In the genomic region with DNA sequence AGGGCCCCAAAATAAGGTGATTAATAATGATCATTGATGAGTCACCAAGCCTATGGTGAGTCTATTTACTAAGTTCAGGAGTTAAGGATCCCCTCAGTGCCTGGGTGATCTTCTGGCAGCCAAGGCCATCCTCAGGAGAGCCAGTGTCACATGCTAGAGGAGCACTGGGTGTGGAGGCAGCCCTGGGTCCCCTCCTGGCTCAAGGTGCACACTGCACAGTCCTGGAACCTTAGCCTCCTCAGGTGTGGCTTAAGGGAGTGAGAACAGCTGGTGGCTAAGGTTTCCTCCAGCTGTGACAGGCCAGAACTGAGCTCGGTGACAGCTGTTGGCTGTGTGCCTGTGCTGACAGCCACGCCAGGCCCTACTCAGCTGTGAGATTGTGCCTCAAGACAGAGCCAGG, we compare ENCODE assay signal across 13 cellular contexts. TPM values are rescaled to one million over a fixed set of nuclear protein-coding genes. Genes with fewer than 3 reads are reported as not detected.
DNase-seq lines count a peak whose midpoint lies in the region; ATAC-seq and TF ChIP-seq lines count a peak whose summit lies in the region.
"Had no signal": no experiment of that assay in that cellular context is flagged by ENCODE, and none has a peak within 500 bp of the region (broad histone marks: within the 10 kb centered on the region; RNA-seq: fewer than 3 reads in every experiment).

No MANE protein-coding gene starts in this region.

- no peak overlapping the region for H3K9ac ChIP-seq in MM.1S (ENCODE audit: low read length)

- TF ChIP-seq EP300 in stomach (IDR thresholded peaks at IDR 0.05) (no peak), esophagus muscularis mucosa (IDR thresholded peaks at IDR 0.05) (no peak)

- peak; percentile 87 for ATAC-seq in Right ventricle myocardium superior (ENCODE audit: poor library complexity)
- ATAC-seq in body of pancreas: peak; percentile 95
- ATAC-seq in sciatic nerve: no peak

- no peaks in the 10 kb centered on the region for H3K9me2 ChIP-seq in MM.1S (replicated peaks; ENCODE audit: insufficient read depth, low read length)

- TF ChIP-seq POLR2A in body of pancreas (IDR thresholded peaks at IDR 0.05) (no peak), stomach (IDR thresholded peaks at IDR 0.05) (no peak), esophagus muscularis mucosa (IDR thresholded peaks at IDR 0.05; ENCODE audit: low read depth) (no peak)

- H3K4me1 ChIP-seq in right atrium auricular region (no peaks in the 10 kb centered on the region), MM.1S (ENCODE audit: low read length) (peaks cover 6% of the 10 kb centered on the region; the same call in 1 of the 2 replicates), body of pancreas (peaks cover 6% of the 10 kb centered on the region), stomach (peaks cover 0 to 12% (median under 1%) of the 10 kb centered on the region in 4 donors), esophagus muscularis mucosa (no peaks in the 10 kb centered on the region)

- TF ChIP-seq CTCF in right atrium auricular region (IDR thresholded peaks at IDR 0.05) (no peak), MM.1S (IDR thresholded peaks at IDR 0.05; ENCODE audit: low read length) (peak; percentile 31), body of pancreas (IDR thresholded peaks at IDR 0.05) (peak in 4 of 7 experiments; percentile 28 to 49 (median 30)), stomach (IDR thresholded peaks at IDR 0.05) (no peak), esophagus muscularis mucosa (IDR thresholded peaks at IDR 0.05) (no peak)

- peaks cover 3% of the 10 kb centered on the region; the same call in 1 of the 2 replicates for H3F3A ChIP-seq in MM.1S (ENCODE audit: insufficient read depth, low read length)

- intact Hi-C loops in Right ventricle myocardium superior (cut with DNase I) (no loop called here), body of pancreas (cut with DNase I) (loop anchor here (5.0 kb wide), 1 partner anchor 353 kb away; no protein-coding TSS in a partner anchor), stomach (cut with DNase I; ENCODE audit: low total_unique reads) (no loop called here), esophagus muscularis mucosa (cut with DNase I) (no loop called here), sciatic nerve (cut with DNase I) (no loop called here)

- H3K4me3 ChIP-seq in right atrium auricular region (no peak overlapping the region), MM.1S (ENCODE audit: low read length) (no peak overlapping the region), body of pancreas (no peak overlapping the region), stomach (no peak overlapping the region), esophagus muscularis mucosa (no peak overlapping the region)

- H4K20me1 ChIP-seq in MM.1S (ENCODE audit: insufficient read depth, low read length): no peaks in the 10 kb centered on the region

- no peak overlapping the region for H3K4me2 ChIP-seq in MM.1S (ENCODE audit: low read depth, low read length)

- no peaks in the 10 kb centered on the region for H3K79me2 ChIP-seq in MM.1S (ENCODE audit: low read length)

- H3K27ac ChIP-seq in right atrium auricular region: no peak overlapping the region
- peak overlapping the region; percentile 15; the same call in 1 of the 2 replicates for H3K27ac ChIP-seq in MM.1S (ENCODE audit: low read length)
- peak overlapping the region in 1 of 4 donors; percentile 25 for H3K27ac ChIP-seq in body of pancreas
- H3K27ac ChIP-seq in stomach: no peak overlapping the region
- no peak overlapping the region for H3K27ac ChIP-seq in esophagus muscularis mucosa (replicated peaks in 1 of 4)

- 14 to 50% methylated on average over 1 to 2 of the region's 2 CpGs for WGBS in body of pancreas, 2 donors
- 21 to 39% (median 25%) methylated on average over 1 to 2 of the region's 2 CpGs for WGBS in stomach, 5 donors
- WGBS in esophagus muscularis mucosa: 40% methylated on average over 2 of the region's 2 CpGs

- H3K27me3 ChIP-seq in right atrium auricular region: no peaks in the 10 kb centered on the region
- H3K27me3 ChIP-seq in MM.1S (replicated peaks; ENCODE audit: insufficient read depth, low read length): no peaks in the 10 kb centered on the region
- no peaks in the 10 kb centered on the region for H3K27me3 ChIP-seq in body of pancreas
- H3K27me3 ChIP-seq in stomach: no peaks in the 10 kb centered on the region
- peaks cover 0 to 18% (median 0%) of the 10 kb centered on the region in 4 donors for H3K27me3 ChIP-seq in esophagus muscularis mucosa

- no peak overlapping the region for H2AFZ ChIP-seq in MM.1S (ENCODE audit: low read length)

- H3K9me3 ChIP-seq in right atrium auricular region (no peaks in the 10 kb centered on the region), MM.1S (replicated peaks; ENCODE audit: insufficient read depth, low read length) (no peaks in the 10 kb centered on the region), body of pancreas (no peaks in the 10 kb centered on the region), stomach (no peaks in the 10 kb centered on the region), esophagus muscularis mucosa (no peaks in the 10 kb centered on the region)

- DNase-seq in Right ventricle myocardium superior: no peak
- DNase-seq in right atrium auricular region (ENCODE audit: low spot score): no peak
- DNase-seq in MM.1S: peak; percentile 79
- DNase-seq in body of pancreas: peak; percentile 85 to 95 (median 90)
- DNase-seq in stomach: peak; percentile 78
- no peak for DNase-seq in esophagus muscularis mucosa (ENCODE audit: extremely low spot score)
- no peak for DNase-seq in NCI-H526 treated with DMSO at 0.1 percent for 48 hours (lab: John Stamatoyannopoulos, UW)
- DNase-seq in sciatic nerve (ENCODE audit: low spot score): no peak
- DNase-seq: activated CD8-positive, alpha-beta memory T cell treated with anti-CD3 and anti-CD28 coated beads, Interleukin-2, amount 50 U/mL, for 4 hours; glutamatergic neuron; kidney glomerular epithelial cell; MV-4-11; NCI-H446 treated with DMSO at 0.1 percent for 48 hours had no signal

- H3K36me3 ChIP-seq in right atrium auricular region (no peaks in the 10 kb centered on the region), MM.1S (replicated peaks; ENCODE audit: insufficient read depth, low read length) (no peaks in the 10 kb centered on the region), body of pancreas (replicated peaks in 1 of 2; ENCODE audit: insufficient read depth in 1 of 2, low read depth in 2 of 2) (no peaks in the 10 kb centered on the region), stomach (peaks cover 0 to 3% (median 0%) of the 10 kb centered on the region in 4 donors), esophagus muscularis mucosa (no peaks in the 10 kb centered on the region)

RNA-seq across cellular contexts. Expression of a gene that starts 52.1 kb away (rescaled TPM):
- 443 TPM for total RNA-seq in Right ventricle myocardium superior
- total RNA-seq in right atrium auricular region: 100 to 1,000 TPM; 115 to 149 TPM
- 10 to 100 TPM; 42.8 to 44.8 TPM for total RNA-seq in body of pancreas
- 100 to 1,000 TPM in 1 of 5 donors, 10 to 100 TPM in 4; 25.6 to 122 (median 45.5) TPM for total RNA-seq in stomach
- polyA plus RNA-seq in stomach: 10 to 100 TPM; 23.3 to 36.8 (median 35.3) TPM
- 100 to 1,000 TPM in 1 of 4 donors, 10 to 100 TPM in 3; 46.9 to 101 (median 73.9) TPM for total RNA-seq in esophagus muscularis mucosa
- total RNA-seq in sciatic nerve: 32.9 TPM

Comparison
In these comparisons a context has a peak if more than half of its experiments do, and no peak if none do; other contexts are left out.
1. DNase-seq: peak in MM.1S (single experiment), body of pancreas (4 of 4) and stomach (single experiment); none in Right ventricle myocardium superior (single experiment), right atrium auricular region (single experiment), esophagus muscularis mucosa (single experiment), NCI-H526 treated with DMSO at 0.1 percent for 48 hours (single experiment) and sciatic nerve (single experiment).
2. CTCF ChIP-seq: peak in MM.1S (single experiment) and body of pancreas (4 of 7); none in right atrium auricular region (0 of 2), stomach (0 of 7) and esophagus muscularis mucosa (0 of 3).